ENCODE assay signal across 2 cellular contexts in genomic region chr2:149037851-149038250, GRCh38.
TF ChIP-seq lines count a peak whose summit lies in the region.

No MANE protein-coding gene starts in this region.

TF ChIP-seq in GM12878, 131 proteins besides CTCF, POLR2A, EP300 and RAD21:
- TF ChIP-seq EED (IDR thresholded peaks at IDR 0.05; ENCODE audit: low read depth) (no peak), GATAD2B (conservative IDR thresholded peaks at IDR 0.05; ENCODE audit: low read depth) (no peak), HDAC6 (IDR thresholded peaks at IDR 0.05; ENCODE audit: unreplicated experiment) (no peak), TCF3 (IDR thresholded peaks at IDR 0.05; ENCODE audit: borderline replicate concordance, insufficient read depth, low read depth, low read length) (no peak), ZNF207 (IDR thresholded peaks at IDR 0.05; ENCODE audit: borderline replicate concordance) (no peak), SIX5 (IDR thresholded peaks at IDR 0.05; ENCODE audit: low read depth, low read length, severe bottlenecking) (no peak), IKZF2 (IDR thresholded peaks at IDR 0.05) (no peak), TCF12 (IDR thresholded peaks at IDR 0.05; ENCODE audit: low read depth, low read length) (no peak), POLR2AphosphoS2 (IDR thresholded peaks at IDR 0.05; ENCODE audit: low read depth, low read length) (no peak), KLF5 (IDR thresholded peaks at IDR 0.05; ENCODE audit: partially characterized antibody) (no peak), BHLHE40 (IDR thresholded peaks at IDR 0.05; ENCODE audit: borderline replicate concordance in 1 of 2, low read depth in 2 of 2, low read length in 1 of 2) (no peak), SUPT20H (IDR thresholded peaks at IDR 0.05; ENCODE audit: borderline replicate concordance, control insufficient read depth, low read depth, low read length) (no peak), BMI1 (IDR thresholded peaks at IDR 0.05; ENCODE audit: borderline replicate concordance) (no peak)
- TF ChIP-seq, protein P1, sequence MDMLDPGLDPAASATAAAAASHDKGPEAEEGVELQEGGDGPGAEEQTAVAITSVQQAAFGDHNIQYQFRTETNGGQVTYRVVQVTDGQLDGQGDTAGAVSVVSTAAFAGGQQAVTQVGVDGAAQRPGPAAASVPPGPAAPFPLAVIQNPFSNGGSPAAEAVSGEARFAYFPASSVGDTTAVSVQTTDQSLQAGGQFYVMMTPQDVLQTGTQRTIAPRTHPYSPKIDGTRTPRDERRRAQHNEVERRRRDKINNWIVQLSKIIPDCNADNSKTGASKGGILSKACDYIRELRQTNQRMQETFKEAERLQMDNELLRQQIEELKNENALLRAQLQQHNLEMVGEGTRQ (IDR thresholded peaks at IDR 0.05; ENCODE audit: borderline replicate concordance, low read depth, low read length): no peak

TF ChIP-seq in HepG2, 621 proteins besides CTCF, POLR2A, EP300 and RAD21:
- TF ChIP-seq ZNF644 (CRISPR knock-in tag; IDR thresholded peaks at IDR 0.05; ENCODE audit: low read depth) (no peak), SATB2 (CRISPR knock-in tag; IDR thresholded peaks at IDR 0.05) (no peak), RELA (CRISPR knock-in tag; IDR thresholded peaks at IDR 0.05) (no peak), ZNF75D (CRISPR knock-in tag; IDR thresholded peaks at IDR 0.05; ENCODE audit: borderline replicate concordance) (no peak), TAF15 (IDR thresholded peaks at IDR 0.05; ENCODE audit: low read depth, low read length, poor library complexity, severe bottlenecking) (no peak), TSC22D2 (CRISPR knock-in tag; IDR thresholded peaks at IDR 0.05; ENCODE audit: borderline replicate concordance) (no peak), IRF9 (CRISPR knock-in tag; IDR thresholded peaks at IDR 0.05; ENCODE audit: borderline replicate concordance) (no peak), MATR3 (CRISPR knock-in tag; IDR thresholded peaks at IDR 0.05) (no peak), ZSCAN31 (CRISPR knock-in tag; IDR thresholded peaks at IDR 0.05; ENCODE audit: low read depth) (no peak), JUN (CRISPR knock-in tag; IDR thresholded peaks at IDR 0.05) (no peak), ZNF510 (CRISPR knock-in tag; IDR thresholded peaks at IDR 0.05; ENCODE audit: low read depth) (no peak), ZNF720 (CRISPR knock-in tag; IDR thresholded peaks at IDR 0.05) (no peak), RERE (CRISPR knock-in tag; IDR thresholded peaks at IDR 0.05; ENCODE audit: low read depth) (no peak), ONECUT2 (CRISPR knock-in tag; IDR thresholded peaks at IDR 0.05) (no peak), ZNF577 (CRISPR knock-in tag; IDR thresholded peaks at IDR 0.05; ENCODE audit: borderline replicate concordance, low read depth) (no peak)
- TF ChIP-seq, protein P2, sequence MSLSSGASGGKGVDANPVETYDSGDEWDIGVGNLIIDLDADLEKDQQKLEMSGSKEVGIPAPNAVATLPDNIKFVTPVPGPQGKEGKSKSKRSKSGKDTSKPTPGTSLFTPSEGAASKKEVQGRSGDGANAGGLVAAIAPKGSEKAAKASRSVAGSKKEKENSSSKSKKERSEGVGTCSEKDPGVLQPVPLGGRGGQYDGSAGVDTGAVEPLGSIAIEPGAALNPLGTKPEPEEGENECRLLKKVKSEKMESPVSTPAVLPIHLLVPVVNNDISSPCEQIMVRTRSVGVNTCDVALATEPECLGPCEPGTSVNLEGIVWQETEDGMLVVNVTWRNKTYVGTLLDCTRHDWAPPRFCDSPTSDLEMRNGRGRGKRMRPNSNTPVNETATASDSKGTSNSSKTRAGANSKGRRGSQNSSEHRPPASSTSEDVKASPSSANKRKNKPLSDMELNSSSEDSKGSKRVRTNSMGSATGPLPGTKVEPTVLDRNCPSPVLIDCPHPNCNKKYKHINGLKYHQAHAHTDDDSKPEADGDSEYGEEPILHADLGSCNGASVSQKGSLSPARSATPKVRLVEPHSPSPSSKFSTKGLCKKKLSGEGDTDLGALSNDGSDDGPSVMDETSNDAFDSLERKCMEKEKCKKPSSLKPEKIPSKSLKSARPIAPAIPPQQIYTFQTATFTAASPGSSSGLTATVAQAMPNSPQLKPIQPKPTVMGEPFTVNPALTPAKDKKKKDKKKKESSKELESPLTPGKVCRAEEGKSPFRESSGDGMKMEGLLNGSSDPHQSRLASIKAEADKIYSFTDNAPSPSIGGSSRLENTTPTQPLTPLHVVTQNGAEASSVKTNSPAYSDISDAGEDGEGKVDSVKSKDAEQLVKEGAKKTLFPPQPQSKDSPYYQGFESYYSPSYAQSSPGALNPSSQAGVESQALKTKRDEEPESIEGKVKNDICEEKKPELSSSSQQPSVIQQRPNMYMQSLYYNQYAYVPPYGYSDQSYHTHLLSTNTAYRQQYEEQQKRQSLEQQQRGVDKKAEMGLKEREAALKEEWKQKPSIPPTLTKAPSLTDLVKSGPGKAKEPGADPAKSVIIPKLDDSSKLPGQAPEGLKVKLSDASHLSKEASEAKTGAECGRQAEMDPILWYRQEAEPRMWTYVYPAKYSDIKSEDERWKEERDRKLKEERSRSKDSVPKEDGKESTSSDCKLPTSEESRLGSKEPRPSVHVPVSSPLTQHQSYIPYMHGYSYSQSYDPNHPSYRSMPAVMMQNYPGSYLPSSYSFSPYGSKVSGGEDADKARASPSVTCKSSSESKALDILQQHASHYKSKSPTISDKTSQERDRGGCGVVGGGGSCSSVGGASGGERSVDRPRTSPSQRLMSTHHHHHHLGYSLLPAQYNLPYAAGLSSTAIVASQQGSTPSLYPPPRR (CRISPR knock-in tag; IDR thresholded peaks at IDR 0.05; ENCODE audit: borderline replicate concordance): no peak
TF ChIP-seq in HepG2: peak in this region for 0.
